ENCODE assay signal across 18 cellular contexts in genomic region chr14:61076531-61076930, GRCh38.
DNase-seq lines count a peak whose midpoint lies in the region; ATAC-seq, FAIRE-seq and TF ChIP-seq lines count a peak whose summit lies in the region.
"Had no signal": no experiment of that assay in that cellular context is flagged by ENCODE, and none has a peak within 500 bp of the region (broad histone marks: within the 10 kb centered on the region; RNA-seq: fewer than 3 reads in every experiment).

No MANE protein-coding gene starts in this region.

- H3K36me3 ChIP-seq in OCI-LY7 (ENCODE audit: insufficient read depth, low read length) = peaks cover 4% of the 10 kb centered on the region; the same call in 1 of the 2 replicates
- no peaks in the 10 kb centered on the region for H3K36me3 ChIP-seq in fibroblast of lung (ENCODE audit: control insufficient read depth, insufficient read depth, low read length)
- H3K36me3 ChIP-seq in upper lobe of right lung = no peaks in the 10 kb centered on the region
- H3K36me3 ChIP-seq: right atrium auricular region had no signal

- 0 out of 2 replicates have a peak, but pooled peaks cover 6% of the 10 kb centered on the region for H3K9me3 ChIP-seq in OCI-LY7 (ENCODE audit: low read length)
- H3K9me3 ChIP-seq in fibroblast of lung (ENCODE audit: control insufficient read depth, insufficient read depth, low read depth, low read length) = no peaks in the 10 kb centered on the region
- H3K9me3 ChIP-seq in upper lobe of right lung = no peaks in the 10 kb centered on the region
- H3K9me3 ChIP-seq: right atrium auricular region, testis had no signal

- H3K79me2 ChIP-seq in OCI-LY7 (ENCODE audit: insufficient read depth, low read depth, low read length) (no peaks in the 10 kb centered on the region), fibroblast of lung (ENCODE audit: control insufficient read depth, insufficient read depth, low read length) (no peaks in the 10 kb centered on the region)

- H3K27me3 ChIP-seq in fibroblast of lung (ENCODE audit: control insufficient read depth, insufficient read depth, low read length) = no peaks in the 10 kb centered on the region
- no peaks in the 10 kb centered on the region for H3K27me3 ChIP-seq in upper lobe of right lung
- H3K27me3 ChIP-seq: right atrium auricular region, testis had no signal

- ATAC-seq in upper lobe of right lung (no peak), HG02759 (IDR thresholded peaks at IDR 0.05; ENCODE audit: unreplicated experiment) (no peak)
- ATAC-seq: activated CD4-positive, CD25-positive, alpha-beta regulatory T cell treated with anti-CD3 and anti-CD28 coated beads, Interleukin-2, amount 50 U/mL, for 24 hours; GM23338 had no signal

- peak; percentile 95 for FAIRE-seq in HTR-8/SVneo (lab: Jason Lieb, UNC)
- FAIRE-seq: RCC 7860 had no signal

- BruUV-seq in OCI-LY7 (replicated peaks; lab: Mats Ljungman, UMichigan) = no TSS peak

- H3K4me3 ChIP-seq in AG09309 (ENCODE audit: control insufficient read depth, low read depth, low read length) (no peak overlapping the region), OCI-LY7 (ENCODE audit: low read depth, low read length, poor library complexity, severe bottlenecking) (no peak overlapping the region), fibroblast of lung (replicated peaks in 1 of 4; ENCODE audit: control extremely low read depth in 1 of 4, insufficient read depth in 1 of 4, low read depth in 3 of 4, low read length in 4 of 4) (no peak overlapping the region), upper lobe of right lung (no peak overlapping the region)
- H3K4me3 ChIP-seq: GM23338, right atrium auricular region, testis had no signal

- H3K9ac ChIP-seq in fibroblast of lung (ENCODE audit: insufficient read depth, low read length) = no peak overlapping the region

- CTCF ChIA-PET in OCI-LY7 (lab: Charles Lee; ENCODE audit: unreplicated experiment) = no interaction called here

- H3K27ac ChIP-seq in OCI-LY7 (ENCODE audit: low read depth, low read length, poor library complexity, severe bottlenecking) = peak overlapping the region; percentile 17
- H3K27ac ChIP-seq in fibroblast of lung (ENCODE audit: insufficient read depth, low read length) = no peak overlapping the region
- H3K27ac ChIP-seq in upper lobe of right lung = no peak overlapping the region
- H3K27ac ChIP-seq: right atrium auricular region, testis had no signal

- intact Hi-C loops in OCI-LY7 (cut with micrococcal nuclease; ENCODE audit: unreplicated experiment) (no loop called here), upper lobe of right lung (cut with DNase I) (no loop called here)

- POLR2A ChIA-PET in OCI-LY7 (lab: Charles Lee) = no interaction called here

- H2AFZ ChIP-seq in OCI-LY7 (ENCODE audit: low read length) = peak overlapping the region; percentile 36; the same call in 1 of the 2 replicates
- no peak overlapping the region for H2AFZ ChIP-seq in fibroblast of lung (ENCODE audit: low read length)
- H2AFZ ChIP-seq: GM23338 had no signal

- H4K20me1 ChIP-seq in OCI-LY7 (ENCODE audit: insufficient read depth, low read length) (no peaks in the 10 kb centered on the region), fibroblast of lung (ENCODE audit: control insufficient read depth, extremely low read depth, insufficient read depth, low read length) (no peaks in the 10 kb centered on the region)

- H3K4me2 ChIP-seq in OCI-LY7 (ENCODE audit: low read length) (peak overlapping the region; percentile 24; the same call in 1 of the 2 replicates), fibroblast of lung (ENCODE audit: extremely low read depth, insufficient read depth, low read length) (no peak overlapping the region)
- H3K4me2 ChIP-seq: GM23338 had no signal

- no peaks in the 10 kb centered on the region for H3K9me2 ChIP-seq in OCI-LY7 (ENCODE audit: insufficient read depth, low read length)

- peak; percentile 54 for DNase-seq in AG09309 (ENCODE audit: low read depth)
- no peak for DNase-seq in HTR-8/SVneo (ENCODE audit: insufficient read length, low spot score)
- peak; percentile 28 for DNase-seq in OCI-LY7 (ENCODE audit: low spot score)
- peak; percentile 64 to 72 for DNase-seq in fibroblast of lung (ENCODE audit: low read depth in 2 of 2)
- no peak for DNase-seq in upper lobe of right lung
- DNase-seq in NCI-H524 treated with DMSO at 0.1 percent for 48 hours (lab: John Stamatoyannopoulos, UW) = no peak
- no peak for DNase-seq in NCI-H82 treated with DMSO at 0.1 percent for 48 hours (lab: John Stamatoyannopoulos, UW; ENCODE audit: unreplicated experiment)
- DNase-seq: activated naive CD4-positive, alpha-beta T cell treated with anti-CD3 and anti-CD28 coated beads for 36 hours; effector memory CD4-positive, alpha-beta T cell; mammary epithelial cell; NCI-H2227 treated with DMSO at 0.1 percent for 48 hours; stimulated activated CD4-positive, alpha-beta T cell treated with anti-CD3 and anti-CD28 coated beads, Interleukin-2, amount 100 ng/mL, for 24 hours; testis had no signal

- TF ChIP-seq CTCF in AG09309 (IDR thresholded peaks at IDR 0.05; ENCODE audit: control insufficient read depth, insufficient read depth, low read depth, low read length, missing control alignments) (no peak), OCI-LY7 (conservative IDR thresholded peaks at IDR 0.05; ENCODE audit: low read length) (no peak), fibroblast of lung (conservative IDR thresholded peaks at IDR 0.05 in 1 of 2, IDR thresholded peaks at IDR 0.05 in 1 of 2; ENCODE audit: low read depth in 1 of 2, low read length in 2 of 2) (no peak), upper lobe of right lung (IDR thresholded peaks at IDR 0.05) (no peak)

- H3K4me1 ChIP-seq in OCI-LY7 (ENCODE audit: insufficient read depth, low read length, poor library complexity, severe bottlenecking) (peaks cover 68% of the 10 kb centered on the region), fibroblast of lung (ENCODE audit: control insufficient read depth, extremely low read depth, insufficient read depth, low read length) (no peaks in the 10 kb centered on the region), upper lobe of right lung (no peaks in the 10 kb centered on the region)
- H3K4me1 ChIP-seq: right atrium auricular region, testis had no signal

Comparison
In these comparisons a context has a peak if more than half of its experiments do, and no peak if none do; other contexts are left out.
1. DNase-seq: peak in AG09309 (single experiment), OCI-LY7 (single experiment) and fibroblast of lung (2 of 2); none in HTR-8/SVneo (single experiment), upper lobe of right lung (single experiment), NCI-H524 treated with DMSO at 0.1 percent for 48 hours (single experiment) and NCI-H82 treated with DMSO at 0.1 percent for 48 hours (single experiment).